In the genomic region with DNA sequence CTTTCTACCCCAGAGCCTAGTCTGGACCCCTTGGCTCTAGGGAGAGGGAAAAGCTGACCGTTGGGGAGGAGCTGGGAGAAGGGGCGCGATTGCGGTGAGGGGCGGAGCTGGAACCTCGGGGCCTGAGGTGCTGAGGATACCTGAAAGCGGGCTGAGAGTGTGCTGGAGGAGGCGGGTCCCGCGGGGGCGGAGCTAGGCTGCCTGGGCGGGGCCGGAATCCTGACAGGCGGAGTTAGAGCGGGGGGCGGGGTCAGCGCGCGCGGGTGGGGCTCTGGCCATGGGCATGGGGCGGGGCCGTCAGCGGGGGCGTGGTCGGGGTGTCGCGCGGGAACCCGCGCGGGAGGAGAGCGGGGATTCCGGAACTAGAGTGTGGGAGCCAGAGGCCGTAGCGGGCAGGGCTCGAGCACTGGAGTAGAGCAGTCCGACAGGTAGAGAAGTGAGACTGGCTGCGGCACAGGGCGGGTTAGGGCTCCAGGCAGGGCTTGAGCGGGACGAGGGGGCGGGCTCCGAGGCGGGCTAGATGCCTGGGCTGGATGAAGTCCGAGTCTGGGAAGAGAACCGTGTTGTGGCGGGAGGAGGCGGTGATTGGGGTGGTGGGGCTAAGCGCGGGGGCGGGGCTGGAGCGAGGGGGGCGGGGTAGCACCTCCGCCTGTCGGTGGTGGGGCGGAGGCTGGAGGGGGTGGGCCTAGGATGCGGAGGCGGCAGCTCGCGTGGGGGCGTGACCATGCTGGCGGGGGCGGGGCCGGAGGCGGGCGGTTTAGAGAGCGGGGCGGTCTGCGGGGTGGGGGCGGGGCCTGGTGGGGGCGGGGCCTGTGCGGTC, we compare ENCODE assay signal across 8 cellular contexts. TPM values are rescaled to one million over a fixed set of nuclear protein-coding genes. Genes with fewer than 3 reads are reported as not detected.
A peak's percentile ranks its signal among the peaks of the same experiment; 100 is the strongest.
DNase-seq lines count a peak whose midpoint lies in the region; ATAC-seq and TF ChIP-seq lines count a peak whose summit lies in the region.

A gene (plus strand): TSS at position 815 of the 820 bp plus-strand sequence. CDS start 35 bp downstream, outside the sequence.

- peak within 1 kb of the TSS; percentile 86 for H2AFZ ChIP-seq in DND-41 (ENCODE audit: low read depth, low read length)
- H2AFZ ChIP-seq in MM.1S (ENCODE audit: low read length), result peak within 1 kb of the TSS; percentile 77

- H3K9me2 ChIP-seq in MM.1S (replicated peaks; ENCODE audit: insufficient read depth, low read length), result no peaks in the 10 kb centered on the region

- H3K9me3 ChIP-seq in DND-41 (ENCODE audit: insufficient read depth, low read length, severe bottlenecking) (no peaks in the 10 kb centered on the region), MM.1S (replicated peaks; ENCODE audit: insufficient read depth, low read length) (no peaks in the 10 kb centered on the region)

- peaks cover 3% of the 10 kb centered on the region; the same call in 1 of the 2 replicates for H3K79me2 ChIP-seq in DND-41 (ENCODE audit: insufficient read depth, low read length)
- no peaks in the 10 kb centered on the region for H3K79me2 ChIP-seq in MM.1S (ENCODE audit: low read length)

- TF ChIP-seq CTCF in DND-41 (IDR thresholded peaks at IDR 0.05; ENCODE audit: borderline replicate concordance, extremely low read depth, low read length, poor library complexity, severe bottlenecking), result no peak
- TF ChIP-seq CTCF in MM.1S (IDR thresholded peaks at IDR 0.05; ENCODE audit: low read length), result no peak
- TF ChIP-seq CTCF in neural crest cell (conservative IDR thresholded peaks at IDR 0.05), result no peak

- H3K4me1 ChIP-seq in DND-41 (ENCODE audit: insufficient read depth, low read length) (peaks cover 25% of the 10 kb centered on the region), MM.1S (ENCODE audit: low read length) (no peaks in the 10 kb centered on the region)

- no peaks in the 10 kb centered on the region for H3K9me3 Mint-ChIP-seq in neural crest cell
- no peaks in the 10 kb centered on the region for H3K9me3 Mint-ChIP-seq in stimulated activated naive CD8-positive, alpha-beta T cell treated with anti-CD3 and anti-CD28 coated beads, Interleukin-15, amount 100 ng/mL, for 72 hours

- peaks cover 12% of the 10 kb centered on the region; the same call in 1 of the 2 replicates for H3K36me3 ChIP-seq in DND-41 (ENCODE audit: insufficient read depth, low read length)
- no peaks in the 10 kb centered on the region for H3K36me3 ChIP-seq in MM.1S (replicated peaks; ENCODE audit: insufficient read depth, low read length)

- peak; percentile 66 for ATAC-seq in DND-41 (ENCODE audit: insufficient read depth, low read depth)
- ATAC-seq in stimulated activated naive CD8-positive, alpha-beta T cell treated with anti-CD3 and anti-CD28 coated beads, Interleukin-15, amount 100 ng/mL, for 72 hours, result peak; percentile 80

- DNase-seq in DND-41 (peak; percentile 97), H4 (ENCODE audit: low spot score) (peak; percentile 92), MM.1S (peak; percentile 92), SHP77 (lab: John Stamatoyannopoulos, UW) (peak; percentile 63 to 83), fibroblast of the conjunctiva (ENCODE audit: low read depth) (peak; percentile 91), neural crest cell (ENCODE audit: low read depth, low spot score) (peak; percentile 99)
- DNase-seq in activated effector memory CD4-positive, alpha-beta T cell treated with Interleukin-2 at 50 U/mL for 16 hours, result peak; percentile 97
- DNase-seq in stimulated activated naive CD8-positive, alpha-beta T cell treated with anti-CD3 and anti-CD28 coated beads, Interleukin-15, amount 100 ng/mL, for 72 hours, result peak; percentile 98 to 100

- peaks cover 15% of the 10 kb centered on the region; the same call in 1 of the 2 replicates for H3F3A ChIP-seq in MM.1S (ENCODE audit: insufficient read depth, low read length)

- peak within 1 kb of the TSS; percentile 93 for H3K4me3 Mint-ChIP-seq in neural crest cell
- H3K4me3 Mint-ChIP-seq in stimulated activated naive CD8-positive, alpha-beta T cell treated with anti-CD3 and anti-CD28 coated beads, Interleukin-15, amount 100 ng/mL, for 72 hours, result peak within 1 kb of the TSS; percentile 91 to 97

- H3K27ac Mint-ChIP-seq in neural crest cell (ENCODE audit: unreplicated experiment), result peak within 1 kb of the TSS; percentile 99
- peak within 1 kb of the TSS; percentile 93 to 99 for H3K27ac Mint-ChIP-seq in stimulated activated naive CD8-positive, alpha-beta T cell treated with anti-CD3 and anti-CD28 coated beads, Interleukin-15, amount 100 ng/mL, for 72 hours

- H3K27ac ChIP-seq in DND-41 (ENCODE audit: low read length) (peak within 1 kb of the TSS; percentile 98), MM.1S (ENCODE audit: low read length) (peak within 1 kb of the TSS; percentile 98)

- H3K9ac ChIP-seq in DND-41 (ENCODE audit: low read depth, low read length) (peak within 1 kb of the TSS; percentile 91), MM.1S (ENCODE audit: low read length) (peak within 1 kb of the TSS; percentile 100)

- H4K20me1 ChIP-seq in DND-41 (ENCODE audit: insufficient read depth, low read length), result peaks cover 15% of the 10 kb centered on the region
- no peaks in the 10 kb centered on the region for H4K20me1 ChIP-seq in MM.1S (ENCODE audit: insufficient read depth, low read length)

- H3K27me3 Mint-ChIP-seq in neural crest cell (ENCODE audit: low read depth), result peaks cover 14% of the 10 kb centered on the region
- H3K27me3 Mint-ChIP-seq in stimulated activated naive CD8-positive, alpha-beta T cell treated with anti-CD3 and anti-CD28 coated beads, Interleukin-15, amount 100 ng/mL, for 72 hours, result no peaks in the 10 kb centered on the region

- H3K27me3 ChIP-seq in DND-41 (ENCODE audit: insufficient read depth, low read length, poor library complexity) (no peaks in the 10 kb centered on the region), MM.1S (replicated peaks; ENCODE audit: insufficient read depth, low read length) (no peaks in the 10 kb centered on the region)

- peaks cover 39% of the 10 kb centered on the region for H3K4me1 Mint-ChIP-seq in neural crest cell
- peaks cover 33% of the 10 kb centered on the region for H3K4me1 Mint-ChIP-seq in stimulated activated naive CD8-positive, alpha-beta T cell treated with anti-CD3 and anti-CD28 coated beads, Interleukin-15, amount 100 ng/mL, for 72 hours

- H3K4me2 ChIP-seq in DND-41 (ENCODE audit: insufficient read depth, low read length) (peak within 1 kb of the TSS; percentile 89), MM.1S (ENCODE audit: low read depth, low read length) (peak within 1 kb of the TSS; percentile 99)

- peaks cover 3% of the 10 kb centered on the region for H3K36me3 Mint-ChIP-seq in neural crest cell (ENCODE audit: low read depth)

- peak within 1 kb of the TSS; percentile 53 to 78 for H3K4me3 ChIP-seq in DND-41 (ENCODE audit: low read depth in 1 of 2, low read length in 2 of 2)
- H3K4me3 ChIP-seq in MM.1S (ENCODE audit: low read length), result peak within 1 kb of the TSS; percentile 97

RNA-seq across cellular contexts. Expression of the gene that starts here (rescaled TPM):
- 5.7 and 7.2 TPM in 2 replicates for total RNA-seq in H4 (2014; rRNA removed; shearing (Covaris generic))
- total RNA-seq in neural crest cell, result 10.2 and 10.6 TPM in 2 replicates

Comparison
In these comparisons a context has a peak if more than half of its experiments do, and no peak if none do; other contexts are left out.
1. Peak in every context shown above with its lines: DNase-seq, ATAC-seq, H3K4me3 ChIP-seq and H3K27ac ChIP-seq.